19 cellular contexts compared by ENCODE assay signal in genomic region chr17:17519886-17520285, GRCh38. TPM values are rescaled to one million over a fixed set of nuclear protein-coding genes. Genes with fewer than 3 reads are reported as not detected.
A peak's percentile ranks its signal among the peaks of the same experiment; 100 is the strongest.
DNase-seq lines count a peak whose midpoint lies in the region; ATAC-seq and TF ChIP-seq lines count a peak whose summit lies in the region.
"Had no signal": no experiment of that assay in that cellular context is flagged by ENCODE, and none has a peak within 500 bp of the region (broad histone marks: within the 10 kb centered on the region; RNA-seq: fewer than 3 reads in every experiment).

No MANE protein-coding gene starts in this region.

- H3K27ac ChIP-seq in left ventricle myocardium inferior (replicated peaks) (no peak overlapping the region), BLaER1 (peak overlapping the region; percentile 62), psoas muscle (no peak overlapping the region)

- H3K27me3 Mint-ChIP-seq in glutamatergic neuron (ENCODE audit: unreplicated experiment) = peaks cover 1% of the 10 kb centered on the region
- H3K27me3 Mint-ChIP-seq: CD4-positive, alpha-beta T cell had no signal

- TF ChIP-seq CTCF in left ventricle myocardium inferior (IDR thresholded peaks at IDR 0.05; ENCODE audit: borderline replicate concordance) (no peak), glutamatergic neuron (IDR thresholded peaks at IDR 0.05; ENCODE audit: partially characterized antibody, unreplicated experiment) (no peak), psoas muscle (IDR thresholded peaks at IDR 0.05) (no peak)

- H3K4me2 ChIP-seq in BLaER1 = peak overlapping the region; percentile 81
- H3K4me2 ChIP-seq: GM23338 had no signal

- H3K27ac Mint-ChIP-seq in glutamatergic neuron (ENCODE audit: unreplicated experiment) = no peak overlapping the region
- H3K27ac Mint-ChIP-seq: CD4-positive, alpha-beta T cell; CD8-positive, alpha-beta memory T cell; GM23338; H9 had no signal

- H3K4me1 Mint-ChIP-seq in glutamatergic neuron (ENCODE audit: low read depth, unreplicated experiment) = peaks cover 33% of the 10 kb centered on the region
- H3K4me1 Mint-ChIP-seq: CD14-positive monocyte; CD8-positive, alpha-beta memory T cell had no signal

- intact Hi-C loops in Right ventricle myocardium superior (cut with DNase I) = no loop called here
- intact Hi-C loops in left ventricle myocardium inferior (cut with micrococcal nuclease) = no loop called here
- intact Hi-C loops in psoas muscle (cut with DNase I) = loop anchor here in 1 of 2 donors (2.0 kb wide), 1 partner anchor 21 kb away; no protein-coding TSS in a partner anchor

- no peak overlapping the region for H3K4me3 Mint-ChIP-seq in glutamatergic neuron (ENCODE audit: unreplicated experiment)
- H3K4me3 Mint-ChIP-seq: CD14-positive monocyte; CD4-positive, alpha-beta T cell; CD8-positive, alpha-beta memory T cell; GM23338; H9 had no signal

- peak overlapping the region; percentile 12; the same call in 1 of the 2 replicates for H3K9ac ChIP-seq in BLaER1

- H3K4me1 ChIP-seq in left ventricle myocardium inferior = no peaks in the 10 kb centered on the region
- peaks cover 94% of the 10 kb centered on the region for H3K4me1 ChIP-seq in BLaER1
- H3K4me1 ChIP-seq in psoas muscle = no peaks in the 10 kb centered on the region

- H3K27me3 ChIP-seq in left ventricle myocardium inferior (ENCODE audit: low read depth) (no peaks in the 10 kb centered on the region), BLaER1 (no peaks in the 10 kb centered on the region), psoas muscle (ENCODE audit: insufficient read depth in 3 of 3, low read length in 2 of 3) (no peaks in the 10 kb centered on the region)

- H3K9me3 Mint-ChIP-seq in glutamatergic neuron (ENCODE audit: unreplicated experiment) = peaks cover 5% of the 10 kb centered on the region
- H3K9me3 Mint-ChIP-seq: CD14-positive monocyte; CD4-positive, alpha-beta T cell; CD8-positive, alpha-beta memory T cell had no signal

- H3K4me3 ChIP-seq in left ventricle myocardium inferior (no peak overlapping the region), BLaER1 (no peak overlapping the region), psoas muscle (no peak overlapping the region)
- H3K4me3 ChIP-seq: GM23338 had no signal

- H3K9me3 ChIP-seq in left ventricle myocardium inferior (replicated peaks) (no peaks in the 10 kb centered on the region), BLaER1 (no peaks in the 10 kb centered on the region), psoas muscle (no peaks in the 10 kb centered on the region)

- H4K20me1 ChIP-seq in BLaER1 = no peaks in the 10 kb centered on the region

- no peaks in the 10 kb centered on the region for H3K36me3 Mint-ChIP-seq in glutamatergic neuron (ENCODE audit: unreplicated experiment)

- ATAC-seq in Right ventricle myocardium superior (ENCODE audit: poor library complexity) = no peak
- ATAC-seq in psoas muscle = no peak
- ATAC-seq: GM23338, HCT116 had no signal

- DNase-seq in Right ventricle myocardium superior (peak; percentile 17), left ventricle myocardium inferior (no peak), glutamatergic neuron (peak; percentile 11), psoas muscle (peak; percentile 5 to 44), 8988T (no peak), SHP77 treated with DMSO at 0.1 percent for 48 hours (lab: John Stamatoyannopoulos, UW) (no peak)
- DNase-seq: CD4-positive, alpha-beta T cell; CD8-positive, alpha-beta memory T cell; DMS 273 treated with DMSO at 0.1 percent for 48 hours; DMS79; EL; GF-D8; H9 had no signal

- 90 to 93% (median 91%) methylated on average over 6 to 10 of the region's 10 CpGs for WGBS in psoas muscle, 3 donors

- H3K36me3 ChIP-seq in left ventricle myocardium inferior (peaks cover 7% of the 10 kb centered on the region), BLaER1 (no peaks in the 10 kb centered on the region), psoas muscle (ENCODE audit: insufficient read depth in 1 of 2, low read depth in 1 of 2) (no peaks in the 10 kb centered on the region)

RNA-seq across cellular contexts. Expression of gene RASD1, which starts 23.7 kb away (rescaled TPM):
- total RNA-seq in Right ventricle myocardium superior (39.8 TPM), left ventricle myocardium inferior (25.4 TPM), glutamatergic neuron (ENCODE audit: unreplicated experiment) (140 TPM), psoas muscle (100 to 1,000 TPM in 1 of 4 donors, 10 to 100 TPM in 1, 1 to 10 TPM in 2; 4.4 to 436 (median 33.8) TPM)
- 100 to 1,000 TPM in 1 of 3 donors, 10 to 100 TPM in 2; 10.7 to 121 (median 26.5) TPM for polyA plus RNA-seq in psoas muscle
- total RNA-seq: A172, H4 had no signal

RNA-seq across cellular contexts. Expression of gene MED9, which starts 43.1 kb away (rescaled TPM):
- total RNA-seq in Right ventricle myocardium superior (37.5 TPM), left ventricle myocardium inferior (34.1 TPM), glutamatergic neuron (ENCODE audit: unreplicated experiment) (23.2 TPM), psoas muscle (10 to 100 TPM; 12.4 to 29.6 (median 20.3) TPM)
- 10 to 100 TPM; 16.6 to 19.0 (median 18.3) TPM for polyA plus RNA-seq in psoas muscle

Comparison
In these comparisons a context has a peak if more than half of its experiments do, and no peak if none do; other contexts are left out.
1. DNase-seq: peak in Right ventricle myocardium superior (single experiment), glutamatergic neuron (single experiment) and psoas muscle (2 of 2); none in left ventricle myocardium inferior (single experiment), 8988T (single experiment) and SHP77 treated with DMSO at 0.1 percent for 48 hours (single experiment).